In the genomic region with DNA sequence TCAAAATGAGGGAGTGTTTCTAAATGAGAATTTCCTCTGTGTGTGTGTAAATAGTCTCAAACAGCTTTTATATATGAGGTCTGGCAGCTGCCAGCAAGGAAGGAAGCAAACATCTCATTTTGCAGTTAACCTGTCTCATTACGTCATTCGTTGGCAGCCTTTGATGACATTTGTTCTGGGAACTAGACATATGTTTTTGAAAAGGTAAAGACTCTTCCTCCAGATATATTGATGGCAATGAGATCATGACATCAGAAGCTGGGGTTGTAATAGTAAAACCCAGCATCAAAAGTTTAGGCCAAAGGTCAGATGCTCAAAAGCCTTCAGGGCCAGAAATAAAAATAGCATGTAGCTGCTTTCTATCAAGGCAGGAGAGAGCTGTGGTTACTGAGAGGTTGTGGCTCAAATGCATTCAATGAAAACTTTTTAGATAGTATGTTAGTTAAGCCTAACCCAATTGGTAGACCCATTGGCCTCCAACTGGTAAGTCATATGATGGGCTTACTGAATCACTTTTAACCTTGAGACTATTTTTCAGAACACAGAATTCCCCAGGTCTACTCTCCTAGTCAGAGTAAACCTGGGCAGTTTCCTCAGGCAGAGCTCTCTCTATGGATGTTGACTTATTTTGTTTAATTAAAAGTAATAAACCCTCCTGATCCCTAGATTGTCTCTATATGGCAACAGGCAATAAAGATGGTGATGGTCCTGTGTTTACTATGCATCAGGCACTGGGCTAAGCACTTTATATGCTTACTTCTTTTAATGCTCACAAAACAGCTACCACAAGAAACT, we compare ENCODE assay signal across 20 cellular contexts.
DNase-seq lines count a peak whose midpoint lies in the region; ATAC-seq, FAIRE-seq and TF ChIP-seq lines count a peak whose summit lies in the region.
"Had no signal": no experiment of that assay in that cellular context is flagged by ENCODE, and none has a peak within 500 bp of the region (broad histone marks: within the 10 kb centered on the region; RNA-seq: fewer than 3 reads in every experiment).

No MANE protein-coding gene starts in this region.

- H3K9me3 ChIP-seq in GM12878 (replicated peaks; ENCODE audit: control insufficient read depth, insufficient read depth, low read length) (peaks cover 6% of the 10 kb centered on the region; the same call in 2 of the 3 replicates), suprapubic skin (no peaks in the 10 kb centered on the region)
- H3K9me3 ChIP-seq: gastrocnemius medialis, left ventricle myocardium inferior, ovary had no signal

- RAD21 ChIA-PET in GM12878 (lab: Charles Lee; ENCODE audit: unreplicated experiment) = interaction anchor here (0.6 to 2.3 kb wide), 6 partner anchors 10 to 50 kb away, joined by 3 to 6 read pairs (median 3); no protein-coding TSS in a partner anchor

- no peaks in the 10 kb centered on the region for H4K20me1 ChIP-seq in GM12878 (ENCODE audit: control insufficient read depth, insufficient read depth)

- 96% methylated on average over 2 of the region's 2 CpGs for WGBS in GM12878 (ENCODE audit: insufficient coverage, insufficient replicate concordance, low lambda C conversion rate, missing lambda C conversion rate)
- WGBS in suprapubic skin = 39% methylated on average over 2 of the region's 2 CpGs

- ATAC-seq in GM12878 = peak; percentile 56
- ATAC-seq: gastrocnemius medialis had no signal

- H3K4me1 ChIP-seq in GM12878 (ENCODE audit: control insufficient read depth, insufficient read depth, low read length) (no peaks in the 10 kb centered on the region), suprapubic skin (no peaks in the 10 kb centered on the region)
- H3K4me1 ChIP-seq: gastrocnemius medialis, Peyer's patch had no signal

- no peak for TF ChIP-seq RAD21 in GM12878 (IDR thresholded peaks at IDR 0.05; ENCODE audit: insufficient read depth, low read depth, low read length)

- TF ChIP-seq EP300 in GM12878 (IDR thresholded peaks at IDR 0.05; ENCODE audit: borderline replicate concordance in 1 of 2, control insufficient read depth in 1 of 2, low read depth in 2 of 2, low read length in 2 of 2) (no peak), suprapubic skin (IDR thresholded peaks at IDR 0.05) (no peak)

- H3K27me3 ChIP-seq in GM12878 (replicated peaks in 1 of 2; ENCODE audit: control insufficient read depth in 2 of 2, insufficient read depth in 2 of 2, low read length in 1 of 2) (no peaks in the 10 kb centered on the region), suprapubic skin (no peaks in the 10 kb centered on the region)
- H3K27me3 ChIP-seq: gastrocnemius medialis, ovary, Peyer's patch had no signal

- TF ChIP-seq CTCF in GM12878 (IDR thresholded peaks at IDR 0.05 in 2 of 3, conservative IDR thresholded peaks at IDR 0.05 in 1 of 3; ENCODE audit: control insufficient read depth in 2 of 3, extremely low read depth in 1 of 3, insufficient read depth in 1 of 3, low read depth in 3 of 3, low read length in 3 of 3) (no peak), suprapubic skin (IDR thresholded peaks at IDR 0.05) (no peak)

- CTCF ChIA-PET in GM12878 (lab: Yijun Ruan, JAX) = interaction anchor here (0.6 to 1.6 kb wide), 7 partner anchors 8 to 979 kb away, joined by 3 to 6 read pairs (median 4); no protein-coding TSS in a partner anchor

- FAIRE-seq in GM12878 (lab: Jason Lieb, UNC) = no peak
- FAIRE-seq: bronchial epithelial cell, H1, TTC549 had no signal

- H3K4me2 ChIP-seq in GM12878 (ENCODE audit: control insufficient read depth, insufficient read depth) = no peak overlapping the region

- H3K79me2 ChIP-seq in GM12878 (ENCODE audit: control insufficient read depth, insufficient read depth, low read length) = no peaks in the 10 kb centered on the region

- no TSS peak for BruUV-seq in GM12878 (replicated peaks; lab: Mats Ljungman, UMichigan)

- POLR2A ChIA-PET in GM12878 (lab: Charles Lee) = interaction anchor here (1.1 kb wide), 1 partner anchor 8 kb away, joined by 3 read pairs; no protein-coding TSS in a partner anchor

- DNase-seq in stimulated activated naive CD4-positive, alpha-beta T cell (lab: John Stamatoyannopoulos, UW) = peak in 4 of 6 experiments; percentile 4 to 63 (median 48)
- DNase-seq in stimulated activated naive CD4-positive, alpha-beta T cell treated with Interleukin-2 at 50 U/mL for 16 hours (lab: John Stamatoyannopoulos, UW) = no peak
- DNase-seq in NCI-H2029 (lab: John Stamatoyannopoulos, UW) (peak; percentile 70), GM12878 (ENCODE audit: low read depth, low spot score) (no peak), EL (no peak), CD1c-positive myeloid dendritic cell (ENCODE audit: extremely low spot score) (no peak), suprapubic skin (ENCODE audit: low spot score in 2 of 2) (no peak)
- DNase-seq: activated T-cell treated with anti-CD3 and anti-CD28 coated beads, Interleukin-2, amount 50 U/mL, for 24 hours; erythroblast; gastrocnemius medialis; KG1; left ventricle myocardium inferior; NCI-H1436; NCI-H524 treated with DMSO at 0.1 percent for 48 hours; ovary; Peyer's patch; stimulated activated CD4-positive, alpha-beta T cell treated with anti-CD3 and anti-CD28 coated beads, Interleukin-2, amount 100 ng/mL, for 48 hours had no signal

- intact Hi-C loops in GM12878 (cut with micrococcal nuclease; ENCODE audit: unreplicated experiment) = no loop called here

- H3K9ac ChIP-seq in GM12878 (ENCODE audit: control insufficient read depth, insufficient read depth, low read length) = no peak overlapping the region

- in situ Hi-C loops in GM12878 (cut with MboI) = no loop called here

- SMC1A ChIA-PET in GM12878 (lab: Charles Lee; ENCODE audit: uncharacterized antibody, unreplicated experiment) = interaction anchor here (0.9 to 2.9 kb wide), 16 partner anchors 8 to 224 kb away, joined by 3 to 14 read pairs (median 4); no protein-coding TSS in a partner anchor

- H3K4me3 ChIP-seq in GM12878 (no peak overlapping the region), suprapubic skin (no peak overlapping the region)
- H3K4me3 ChIP-seq: gastrocnemius medialis, left ventricle myocardium inferior, ovary, Peyer's patch had no signal

- no peaks in the 10 kb centered on the region for H3K36me3 ChIP-seq in GM12878 (ENCODE audit: control insufficient read depth in 2 of 2, insufficient read depth in 2 of 2, low read length in 1 of 2)
- no peaks in the 10 kb centered on the region for H3K36me3 ChIP-seq in suprapubic skin
- H3K36me3 ChIP-seq: gastrocnemius medialis, left ventricle myocardium inferior, ovary, Peyer's patch had no signal

- no peak overlapping the region for H2AFZ ChIP-seq in GM12878 (ENCODE audit: control insufficient read depth, low read depth, low read length)

- no peak for TF ChIP-seq POLR2A in GM12878 (IDR thresholded peaks at IDR 0.05; ENCODE audit: low read depth, low read length)
- TF ChIP-seq POLR2A in suprapubic skin (IDR thresholded peaks at IDR 0.05) = no peak

- H3K27ac ChIP-seq in GM12878 (ENCODE audit: control insufficient read depth, insufficient read depth) (no peak overlapping the region), suprapubic skin (no peak overlapping the region)
- H3K27ac ChIP-seq: gastrocnemius medialis, left ventricle myocardium inferior, ovary, Peyer's patch had no signal

TF ChIP-seq in GM12878, 131 proteins besides CTCF, POLR2A, EP300 and RAD21 (continues in another document):
- TF ChIP-seq, protein P1, sequence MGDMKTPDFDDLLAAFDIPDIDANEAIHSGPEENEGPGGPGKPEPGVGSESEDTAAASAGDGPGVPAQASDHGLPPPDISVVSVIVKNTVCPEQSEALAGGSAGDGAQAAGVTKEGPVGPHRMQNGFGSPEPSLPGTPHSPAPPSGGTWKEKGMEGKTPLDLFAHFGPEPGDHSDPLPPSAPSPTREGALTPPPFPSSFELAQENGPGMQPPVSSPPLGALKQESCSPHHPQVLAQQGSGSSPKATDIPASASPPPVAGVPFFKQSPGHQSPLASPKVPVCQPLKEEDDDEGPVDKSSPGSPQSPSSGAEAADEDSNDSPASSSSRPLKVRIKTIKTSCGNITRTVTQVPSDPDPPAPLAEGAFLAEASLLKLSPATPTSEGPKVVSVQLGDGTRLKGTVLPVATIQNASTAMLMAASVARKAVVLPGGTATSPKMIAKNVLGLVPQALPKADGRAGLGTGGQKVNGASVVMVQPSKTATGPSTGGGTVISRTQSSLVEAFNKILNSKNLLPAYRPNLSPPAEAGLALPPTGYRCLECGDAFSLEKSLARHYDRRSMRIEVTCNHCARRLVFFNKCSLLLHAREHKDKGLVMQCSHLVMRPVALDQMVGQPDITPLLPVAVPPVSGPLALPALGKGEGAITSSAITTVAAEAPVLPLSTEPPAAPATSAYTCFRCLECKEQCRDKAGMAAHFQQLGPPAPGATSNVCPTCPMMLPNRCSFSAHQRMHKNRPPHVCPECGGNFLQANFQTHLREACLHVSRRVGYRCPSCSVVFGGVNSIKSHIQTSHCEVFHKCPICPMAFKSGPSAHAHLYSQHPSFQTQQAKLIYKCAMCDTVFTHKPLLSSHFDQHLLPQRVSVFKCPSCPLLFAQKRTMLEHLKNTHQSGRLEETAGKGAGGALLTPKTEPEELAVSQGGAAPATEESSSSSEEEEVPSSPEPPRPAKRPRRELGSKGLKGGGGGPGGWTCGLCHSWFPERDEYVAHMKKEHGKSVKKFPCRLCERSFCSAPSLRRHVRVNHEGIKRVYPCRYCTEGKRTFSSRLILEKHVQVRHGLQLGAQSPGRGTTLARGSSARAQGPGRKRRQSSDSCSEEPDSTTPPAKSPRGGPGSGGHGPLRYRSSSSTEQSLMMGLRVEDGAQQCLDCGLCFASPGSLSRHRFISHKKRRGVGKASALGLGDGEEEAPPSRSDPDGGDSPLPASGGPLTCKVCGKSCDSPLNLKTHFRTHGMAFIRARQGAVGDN (IDR thresholded peaks at IDR 0.05) = 0 out of 2 replicates have a peak, but pooled peaks have one; percentile 28

Comparison
In these comparisons a context has a peak if more than half of its experiments do, and no peak if none do; other contexts are left out.
1. DNase-seq: peak in stimulated activated naive CD4-positive, alpha-beta T cell (4 of 6) and NCI-H2029 (single experiment); none in stimulated activated naive CD4-positive, alpha-beta T cell treated with Interleukin-2 at 50 U/mL for 16 hours (single experiment), GM12878 (single experiment), EL (single experiment), CD1c-positive myeloid dendritic cell (single experiment) and suprapubic skin (0 of 2).